1 cellular context compared by ENCODE assay signal in the genomic region with DNA sequence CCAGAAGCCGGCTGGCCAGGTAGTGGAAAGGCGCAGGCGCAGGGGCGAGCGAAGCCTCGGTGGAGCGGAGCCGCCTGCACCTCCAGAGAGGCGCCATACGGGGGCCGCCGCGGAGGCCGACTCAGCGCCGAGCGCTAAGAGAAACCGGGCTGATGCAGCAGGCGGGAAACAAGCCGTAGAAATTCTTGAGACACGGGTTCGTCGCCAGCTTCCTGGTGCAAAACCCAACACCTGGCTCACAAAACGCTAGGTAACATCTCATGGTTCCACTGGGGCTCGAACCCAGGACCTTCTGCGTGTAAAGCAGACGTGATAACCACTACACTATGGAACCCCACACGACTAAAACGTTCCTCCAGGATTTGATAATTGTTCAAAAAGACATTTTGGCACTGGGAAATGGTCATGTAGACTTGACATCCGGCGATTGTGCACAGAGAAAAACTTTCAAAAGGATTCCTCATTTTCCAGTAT.
TF ChIP-seq lines count a peak whose summit lies in the region.

No MANE protein-coding gene starts in this region.

TF ChIP-seq in HEK293, 187 proteins besides CTCF, POLR2A, EP300 and RAD21 (continued from another document):
- peak; percentile 98 for TF ChIP-seq ZNF394 (tag by site-specific recombination; IDR thresholded peaks at IDR 0.05; ENCODE audit: borderline replicate concordance)
